ENCODE assay signal across 9 cellular contexts in the genomic region with DNA sequence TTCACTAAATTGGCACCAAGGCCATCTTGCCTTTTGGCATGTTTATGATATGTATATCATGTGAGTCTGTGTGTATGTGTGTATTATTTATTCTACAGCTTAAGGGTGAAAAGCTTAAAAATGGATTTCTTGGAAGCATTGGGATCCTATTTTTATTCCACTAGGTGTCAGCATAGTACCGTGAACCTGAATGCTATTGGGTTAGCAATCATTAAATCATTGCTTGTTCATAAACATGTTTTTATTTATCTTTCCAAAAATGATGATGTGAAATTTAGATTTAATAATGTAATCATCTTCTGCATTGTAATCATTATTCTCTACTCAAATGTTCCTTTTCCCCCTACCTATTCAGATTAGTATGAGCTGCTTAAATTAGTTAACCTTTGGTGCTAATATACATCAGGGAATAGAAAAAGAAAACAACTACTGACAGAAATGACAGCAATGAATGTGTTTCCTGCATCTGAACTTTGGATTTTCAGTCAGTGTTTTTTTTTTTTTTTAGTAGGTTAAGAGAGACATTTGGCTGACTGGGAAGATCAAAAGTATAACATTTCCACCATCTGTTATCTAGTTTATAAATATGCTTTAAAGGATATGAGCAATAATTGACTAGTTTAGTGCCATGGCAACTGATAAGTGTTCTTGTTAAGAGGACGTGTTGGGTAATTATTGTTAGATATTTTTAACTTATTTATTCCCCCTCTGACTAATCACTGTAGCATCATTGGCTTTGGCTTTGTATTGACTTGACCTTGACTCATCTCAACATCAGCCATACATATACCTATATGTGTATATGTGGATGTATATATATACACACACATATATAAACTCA. TPM values are rescaled to one million over a fixed set of nuclear protein-coding genes. Genes with fewer than 3 reads are reported as not detected.
DNase-seq lines count a peak whose midpoint lies in the region; ATAC-seq and TF ChIP-seq lines count a peak whose summit lies in the region.
"Had no signal": no experiment of that assay in that cellular context is flagged by ENCODE, and none has a peak within 500 bp of the region (broad histone marks: within the 10 kb centered on the region; RNA-seq: fewer than 3 reads in every experiment).

No MANE protein-coding gene starts in this region.

- H3K4me1 Mint-ChIP-seq in brain (peaks cover 7% of the 10 kb centered on the region), T-helper 17 cell (no peaks in the 10 kb centered on the region)

- DNase-seq in GM03348 (ENCODE audit: low spot score) (peak; percentile 50), H7 (peak; percentile 4), NCI-H1694 treated with DMSO at 0.1 percent for 48 hours (lab: John Stamatoyannopoulos, UW) (peak; percentile 86), left kidney (ENCODE audit: low read depth, low spot score) (peak; percentile 50), islet precursor cell (no peak), T-helper 17 cell (no peak)

- H3K4me3 Mint-ChIP-seq in brain, result peak overlapping the region in 1 of 5 experiments; percentile 6
- no peak overlapping the region for H3K4me3 Mint-ChIP-seq in T-helper 17 cell

- H3K4me3 ChIP-seq in H7 (ENCODE audit: insufficient read depth, low read depth, low read length), result no peak overlapping the region

- no peaks in the 10 kb centered on the region for H3K27me3 ChIP-seq in H7 (ENCODE audit: control insufficient read depth, insufficient read depth, low read length)

- H3K9me3 Mint-ChIP-seq in brain, result peaks cover 0 to 3% (median 0%) of the 10 kb centered on the region in 5 experiments

- no peaks in the 10 kb centered on the region for H3K36me3 Mint-ChIP-seq in brain
- no peaks in the 10 kb centered on the region for H3K36me3 Mint-ChIP-seq in T-helper 17 cell (ENCODE audit: low read depth)

- peak overlapping the region in 3 of 5 experiments; percentile 8 to 84 (median 69) for H3K27ac Mint-ChIP-seq in brain
- no peak overlapping the region for H3K27ac Mint-ChIP-seq in T-helper 17 cell

- ATAC-seq in GM19455 (IDR thresholded peaks at IDR 0.05; ENCODE audit: unreplicated experiment) (no peak), T-helper 17 cell (no peak)

- H3K27me3 Mint-ChIP-seq in brain (no peaks in the 10 kb centered on the region), T-helper 17 cell (peaks cover 9% of the 10 kb centered on the region)

- H3K9me3 ChIP-seq in T-helper 17 cell (ENCODE audit: control insufficient read depth, low read length, poor library complexity, severe bottlenecking), result no peaks in the 10 kb centered on the region

- peak; percentile 88 to 94 for TF ChIP-seq CTCF in brain (conservative IDR thresholded peaks at IDR 0.05)

- H3K36me3 ChIP-seq in H7 (replicated peaks; ENCODE audit: control insufficient read depth, insufficient read depth, low read length), result no peaks in the 10 kb centered on the region

RNA-seq across cellular contexts. Expression of a gene that starts 14.1 kb away (rescaled TPM):
- not detected in 2 replicates for total RNA-seq in H7 (2014; rRNA removed; shearing (Covaris generic))
- not detected for polyA plus RNA-seq in brain (ENCODE audit: insufficient read depth, low read depth, low replicate concordance)
- not detected for total RNA-seq in T-helper 17 cell
- total RNA-seq: skeletal muscle tissue had no signal

Comparison
In these comparisons a context has a peak if more than half of its experiments do, and no peak if none do; other contexts are left out.
1. DNase-seq: peak in GM03348 (single experiment), H7 (single experiment), NCI-H1694 treated with DMSO at 0.1 percent for 48 hours (single experiment) and left kidney (single experiment); none in islet precursor cell (single experiment) and T-helper 17 cell (0 of 3).